Comparison of ENCODE assay signal across 8 cellular contexts in genomic region chr11:93330446-93330984, GRCh38. TPM values are rescaled to one million over a fixed set of nuclear protein-coding genes. Genes with fewer than 3 reads are reported as not detected.
DNase-seq lines count a peak whose midpoint lies in the region; ATAC-seq and TF ChIP-seq lines count a peak whose summit lies in the region.

A gene with protein sequence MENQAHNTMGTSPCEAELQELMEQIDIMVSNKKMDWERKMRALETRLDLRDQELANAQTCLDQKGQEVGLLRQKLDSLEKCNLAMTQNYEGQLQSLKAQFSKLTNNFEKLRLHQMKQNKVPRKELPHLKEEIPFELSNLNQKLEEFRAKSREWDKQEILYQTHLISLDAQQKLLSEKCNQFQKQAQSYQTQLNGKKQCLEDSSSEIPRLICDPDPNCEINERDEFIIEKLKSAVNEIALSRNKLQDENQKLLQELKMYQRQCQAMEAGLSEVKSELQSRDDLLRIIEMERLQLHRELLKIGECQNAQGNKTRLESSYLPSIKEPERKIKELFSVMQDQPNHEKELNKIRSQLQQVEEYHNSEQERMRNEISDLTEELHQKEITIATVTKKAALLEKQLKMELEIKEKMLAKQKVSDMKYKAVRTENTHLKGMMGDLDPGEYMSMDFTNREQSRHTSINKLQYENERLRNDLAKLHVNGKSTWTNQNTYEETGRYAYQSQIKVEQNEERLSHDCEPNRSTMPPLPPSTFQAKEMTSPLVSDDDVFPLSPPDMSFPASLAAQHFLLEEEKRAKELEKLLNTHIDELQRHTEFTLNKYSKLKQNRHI (plus strand): TSS chr11:93330742. CDS start chr11:93332260, 1,518 bp downstream.

- H2AFZ ChIP-seq in smooth muscle cell (ENCODE audit: low read depth): peak within 1 kb of the TSS; percentile 98

- no peaks in the 10 kb centered on the region for H4K20me1 ChIP-seq in smooth muscle cell (ENCODE audit: low read depth)

- TF ChIP-seq CTCF in GM12875 (IDR thresholded peaks at IDR 0.05; ENCODE audit: borderline replicate concordance, insufficient read depth, low read depth, low read length) (no peak), smooth muscle cell (IDR thresholded peaks at IDR 0.05; ENCODE audit: borderline replicate concordance, insufficient read depth, poor library complexity, severe bottlenecking) (no peak)

- peak within 1 kb of the TSS; percentile 10 for H3K9ac ChIP-seq in adipocyte (ENCODE audit: low read length)
- H3K9ac ChIP-seq in smooth muscle cell (ENCODE audit: low read depth): peak within 1 kb of the TSS; percentile 29

- H3K36me3 ChIP-seq in adipocyte (ENCODE audit: control insufficient read depth, insufficient read depth, low read length, severe bottlenecking): no peaks in the 10 kb centered on the region
- no peaks in the 10 kb centered on the region for H3K36me3 ChIP-seq in iPS DF 6.9 (ENCODE audit: control insufficient read depth, insufficient read depth, low read length)
- no peaks in the 10 kb centered on the region for H3K36me3 ChIP-seq in smooth muscle cell (ENCODE audit: low read depth)

- no peaks in the 10 kb centered on the region for H3K79me2 ChIP-seq in smooth muscle cell (ENCODE audit: low read depth)

- H3K27me3 ChIP-seq in adipocyte (replicated peaks; ENCODE audit: control insufficient read depth, insufficient read depth, low read length) (peaks cover 17% of the 10 kb centered on the region), iPS DF 6.9 (ENCODE audit: control insufficient read depth, insufficient read depth, low read length) (peaks cover 4% of the 10 kb centered on the region; the same call in 1 of the 2 replicates), smooth muscle cell (ENCODE audit: low read depth) (no peaks in the 10 kb centered on the region)

- H3K4me1 ChIP-seq in adipocyte (ENCODE audit: control insufficient read depth, insufficient read depth, low read length) (peaks cover 5% of the 10 kb centered on the region), iPS DF 6.9 (ENCODE audit: control insufficient read depth, insufficient read depth, low read length) (no peaks in the 10 kb centered on the region), smooth muscle cell (ENCODE audit: low read depth) (no peaks in the 10 kb centered on the region)

- H3K27ac ChIP-seq in iPS DF 6.9 (ENCODE audit: low read length) (no peak within 1 kb of the TSS), smooth muscle cell (ENCODE audit: low read depth) (no peak within 1 kb of the TSS)

- DNase-seq in NCI-H1417 (lab: John Stamatoyannopoulos, UW) (peak; percentile 59 to 92 (median 92)), adipocyte (ENCODE audit: low read depth) (peak; percentile 11), iPS DF 6.9 (ENCODE audit: low read depth, low spot score) (no peak), smooth muscle cell (lab: John Stamatoyannopoulos, UW; ENCODE audit: unreplicated experiment) (peak; percentile 9), SK-N-DZ (ENCODE audit: low spot score) (no peak)

- H3K4me3 ChIP-seq in GM12875 (ENCODE audit: low read depth, low read length): peak within 1 kb of the TSS; percentile 46
- peak within 1 kb of the TSS; percentile 70 for H3K4me3 ChIP-seq in adipocyte (ENCODE audit: low read length)
- H3K4me3 ChIP-seq in iPS DF 6.9 (ENCODE audit: low read length): peak within 1 kb of the TSS; percentile 52; the same call in 1 of the 2 replicates
- peak within 1 kb of the TSS; percentile 62 for H3K4me3 ChIP-seq in smooth muscle cell

- peak within 1 kb of the TSS; percentile 88 for H3K4me2 ChIP-seq in smooth muscle cell

- H3F3A ChIP-seq in smooth muscle cell (ENCODE audit: low read depth): no peaks in the 10 kb centered on the region

- H3K9me3 ChIP-seq in adipocyte (ENCODE audit: control insufficient read depth, low read length) (no peaks in the 10 kb centered on the region), iPS DF 6.9 (ENCODE audit: control insufficient read depth, insufficient read depth, low read length) (no peaks in the 10 kb centered on the region), smooth muscle cell (replicated peaks; ENCODE audit: low read depth) (no peaks in the 10 kb centered on the region)

- WGBS in iPS DF 6.9 (ENCODE audit: insufficient coverage, insufficient read length): no CpG with 5 or more reads among the region's 73 CpGs
- 4% methylated on average over 45 of the region's 73 CpGs for WGBS in smooth muscle cell (ENCODE audit: low lambda C conversion rate)

- ATAC-seq in HG02852 (IDR thresholded peaks at IDR 0.05; ENCODE audit: unreplicated experiment): no peak
- no peak for ATAC-seq in HG02970 (IDR thresholded peaks at IDR 0.05; ENCODE audit: low FRiP score, unreplicated experiment)

RNA-seq across cellular contexts. Expression of the gene that starts here (rescaled TPM):
- 0.54 and 0.90 TPM in 2 replicates for total RNA-seq in smooth muscle cell
- polyA plus RNA-seq in smooth muscle cell: 0.56 TPM in 1 of 2 replicates, not detected in the other
- polyA plus RNA-seq in SK-N-DZ (2014; cell fraction: cytosol; rRNA removed): not detected in 2 replicates
- polyA plus RNA-seq in SK-N-DZ (2014; cell fraction: nucleus; rRNA removed): not detected in 2 replicates

Comparison
In these comparisons a context has a peak if more than half of its experiments do, and no peak if none do; other contexts are left out.
1. Peak in DNase-seq, H3K4me3 ChIP-seq, H3K9ac ChIP-seq and H3K4me2 ChIP-seq in smooth muscle cell; RNA of the gene not detected or under 1 TPM.
2. DNase-seq: peak in NCI-H1417 (3 of 3) and adipocyte (single experiment); none in iPS DF 6.9 (single experiment) and SK-N-DZ (single experiment).
3. Peak in every context shown above with its lines, with median percentiles within 50 percentile points of each other: H3K4me3 ChIP-seq.